1 cellular context compared by ENCODE assay signal in the genomic region with DNA sequence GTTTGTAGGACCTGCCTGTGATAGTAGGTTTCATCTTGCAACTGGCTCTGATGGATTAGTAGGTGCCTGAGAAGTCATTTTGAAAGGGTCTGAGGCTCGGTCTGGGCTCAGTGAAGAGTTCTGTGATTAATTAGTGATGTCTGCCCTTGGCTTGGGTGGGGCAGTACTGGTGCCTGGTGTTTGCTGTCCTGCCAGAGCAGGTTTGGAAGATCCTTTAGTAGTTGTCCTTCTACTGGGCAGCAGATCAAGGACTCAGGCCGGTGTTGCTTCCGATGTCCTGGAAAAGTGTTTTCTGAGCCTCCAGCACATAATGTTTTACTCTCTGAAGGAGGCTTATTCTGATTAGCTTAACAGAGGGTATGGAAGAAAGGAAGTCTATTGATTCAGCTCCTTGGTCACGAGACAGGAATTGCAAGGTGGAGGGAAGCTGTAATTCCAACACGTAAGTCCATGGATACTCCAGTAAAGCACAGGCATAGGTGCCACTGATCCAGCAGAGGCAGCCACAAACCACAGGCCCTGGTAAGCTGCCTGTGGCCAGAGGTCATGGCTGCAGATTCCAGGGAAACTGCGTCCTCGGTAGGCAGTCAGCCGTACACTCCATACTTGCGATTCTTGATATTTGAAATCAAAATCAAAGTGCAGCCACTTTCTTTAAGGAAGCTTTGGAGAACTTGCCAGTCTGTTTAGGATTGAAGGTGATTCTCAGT.
TF ChIP-seq lines count a peak whose summit lies in the region.

No MANE protein-coding gene starts in this region.

TF ChIP-seq in liver, 16 proteins besides CTCF, POLR2A, EP300 and RAD21 (continued from another document):
- peak; percentile 17 for TF ChIP-seq ZBTB33 (IDR thresholded peaks at IDR 0.05)
- no peak for TF ChIP-seq JUND (IDR thresholded peaks at IDR 0.05)
- no peak for TF ChIP-seq HNF4G (IDR thresholded peaks at IDR 0.05)
- no peak for TF ChIP-seq EGR1 (IDR thresholded peaks at IDR 0.05; ENCODE audit: low read depth in 2 of 2)
- TF ChIP-seq TAF1 (conservative IDR thresholded peaks at IDR 0.05): no peak
- peak; percentile 29 for TF ChIP-seq SP1 (IDR thresholded peaks at IDR 0.05)
- TF ChIP-seq FOXA2 (IDR thresholded peaks at IDR 0.05): no peak
- TF ChIP-seq, protein P1, sequence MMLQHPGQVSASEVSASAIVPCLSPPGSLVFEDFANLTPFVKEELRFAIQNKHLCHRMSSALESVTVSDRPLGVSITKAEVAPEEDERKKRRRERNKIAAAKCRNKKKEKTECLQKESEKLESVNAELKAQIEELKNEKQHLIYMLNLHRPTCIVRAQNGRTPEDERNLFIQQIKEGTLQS (IDR thresholded peaks at IDR 0.05): no peak
- TF ChIP-seq YY1 (IDR thresholded peaks at IDR 0.05): peak; percentile 26
- TF ChIP-seq NR2F2 (IDR thresholded peaks at IDR 0.05): no peak
- TF ChIP-seq FOXA1 (IDR thresholded peaks at IDR 0.05): no peak
- peak; percentile 31 to 40 for TF ChIP-seq RXRA (IDR thresholded peaks at IDR 0.05)
